ENCODE assay signal across 8 cellular contexts in genomic region chr10:73848821-73849489, GRCh38. TPM values are rescaled to one million over a fixed set of nuclear protein-coding genes. Genes with fewer than 3 reads are reported as not detected.
DNase-seq lines count a peak whose midpoint lies in the region; ATAC-seq and TF ChIP-seq lines count a peak whose summit lies in the region.

No MANE protein-coding gene starts in this region.

- intact Hi-C loops in A673 (cut with micrococcal nuclease; ENCODE audit: unreplicated experiment), result loop anchor here (1.0 kb wide), 1 partner anchor 30 kb away; no protein-coding TSS in a partner anchor

- peaks cover 6% of the 10 kb centered on the region for H3K4me1 ChIP-seq in A673 (ENCODE audit: insufficient read depth, low read length, poor library complexity, severe bottlenecking)

- H3K36me3 ChIP-seq in A673 (ENCODE audit: insufficient read depth, low read length, poor library complexity, severe bottlenecking), result peaks cover 26% of the 10 kb centered on the region

- peak; percentile 73 for ATAC-seq in GM18508 (IDR thresholded peaks at IDR 0.05; ENCODE audit: insufficient read depth, unreplicated experiment)
- peak; percentile 76 for ATAC-seq in HG03045 (IDR thresholded peaks at IDR 0.05; ENCODE audit: unreplicated experiment)
- peak; percentile 99 for ATAC-seq in activated CD4-positive, CD25-positive, alpha-beta regulatory T cell treated with anti-CD3 and anti-CD28 coated beads, Interleukin-2, amount 50 U/mL, for 24 hours

- H3K27ac ChIP-seq in A673 (ENCODE audit: low read depth, low read length, poor library complexity, severe bottlenecking), result no peak overlapping the region

- TF ChIP-seq CTCF in A673 (conservative IDR thresholded peaks at IDR 0.05; ENCODE audit: low read depth, low read length), result peak; percentile 99
- TF ChIP-seq CTCF in cardiac fibroblast (IDR thresholded peaks at IDR 0.05; ENCODE audit: low read depth, low read length), result peak; percentile 100

- H3K4me3 ChIP-seq in A673 (ENCODE audit: low read depth, low read length, poor library complexity, severe bottlenecking) (no peak overlapping the region), cardiac fibroblast (replicated peaks in 1 of 2; ENCODE audit: low read depth in 2 of 2, low read length in 2 of 2) (no peak overlapping the region)

- CTCF ChIA-PET in A673 (lab: Charles Lee), result interaction anchor here (0.6 to 1.5 kb wide), 4 partner anchors 30 to 254 kb away, joined by 3 to 5 read pairs (median 4); no protein-coding TSS in a partner anchor

- BruUV-seq in A673 (replicated peaks; lab: Mats Ljungman, UMichigan), result no TSS peak

- peak; percentile 86 for DNase-seq in A673 (ENCODE audit: low spot score)
- DNase-seq in NCI-H2171 treated with DMSO at 0.1 percent for 48 hours (lab: John Stamatoyannopoulos, UW), result peak; percentile 50
- DNase-seq in cardiac fibroblast (ENCODE audit: low read depth in 2 of 2), result peak; percentile 84 to 89
- peak; percentile 79 for DNase-seq in kidney tubule cell (ENCODE audit: low spot score)
- peak; percentile 89 to 93 for DNase-seq in stimulated activated CD4-positive, alpha-beta T cell treated with anti-CD3 and anti-CD28 coated beads, Interleukin-1b, Interleukin-23, amount 100 ng/mL, for 4 hours (ENCODE audit: low read depth in 2 of 2)

- no peaks in the 10 kb centered on the region for H3K27me3 ChIP-seq in A673 (replicated peaks; ENCODE audit: insufficient read depth, low read depth, low read length, poor library complexity)

- no peaks in the 10 kb centered on the region for H3K9me3 ChIP-seq in A673 (ENCODE audit: low read depth, low read length, poor library complexity, severe bottlenecking)

- POLR2A ChIA-PET in A673 (lab: Charles Lee; ENCODE audit: low non-redundant PET), result interaction anchor here (0.6 kb wide), 1 partner anchor 270 kb away, joined by 3 read pairs; no protein-coding TSS in a partner anchor

RNA-seq across cellular contexts. Expression of gene CAMK2G, which starts 25.4 kb away (rescaled TPM):
- total RNA-seq in A673 (2021), result 32.7 and 40.3 TPM in 2 replicates

RNA-seq across cellular contexts. Expression of gene NDST2, which starts 37.6 kb away (rescaled TPM):
- 23.1 and 28.9 TPM in 2 replicates for total RNA-seq in A673 (2021)
